In genomic region chr2:97913846-97914245, GRCh38 we compare ENCODE assay signal across 29 cellular contexts.
DNase-seq lines count a peak whose midpoint lies in the region; ATAC-seq and TF ChIP-seq lines count a peak whose summit lies in the region.
"Had no signal": no experiment of that assay in that cellular context is flagged by ENCODE, and none has a peak within 500 bp of the region (broad histone marks: within the 10 kb centered on the region; RNA-seq: fewer than 3 reads in every experiment).

No MANE protein-coding gene starts in this region.

- H3K9ac ChIP-seq in OCI-LY3 (ENCODE audit: low read length) (no peak overlapping the region), endodermal cell (ENCODE audit: extremely low read depth, low read length, poor library complexity, severe bottlenecking) (no peak overlapping the region)

- H3K9me3 ChIP-seq in DOHH2 (ENCODE audit: control insufficient read depth, insufficient read depth, low read length) (peaks cover 6% of the 10 kb centered on the region; the same call in 1 of the 2 replicates), OCI-LY3 (ENCODE audit: insufficient read depth, low read length) (no peaks in the 10 kb centered on the region), endodermal cell (ENCODE audit: control insufficient read depth, low read length) (no peaks in the 10 kb centered on the region)
- H3K9me3 ChIP-seq: SJSA1 had no signal

- H3K4me3 Mint-ChIP-seq in activated B cell treated with CpG ODN at 0.5 μM for 24 hours, result peak overlapping the region; percentile 12
- no peak overlapping the region for H3K4me3 Mint-ChIP-seq in stimulated activated naive B cell treated with anti-CD40 and anti-IgM and Interleukin-4, amounts not matched to agents 10 μg/mL and 1 μg/mL and 100 μg/mL, for 72 hours
- H3K4me3 Mint-ChIP-seq in endodermal cell, result no peak overlapping the region
- H3K4me3 Mint-ChIP-seq: CD4-positive, alpha-beta memory T cell had no signal

- DNase-seq in activated B cell treated with CpG ODN at 0.5 μM for 24 hours (no peak), foreskin melanocyte (no peak), endodermal cell (no peak)
- no peak for DNase-seq in stimulated activated naive B cell treated with anti-CD40 and anti-IgM and Interleukin-4, amounts not matched to agents 10 μg/mL and 1 μg/mL and 100 μg/mL, for 72 hours
- no peak for DNase-seq in activated effector memory CD4-positive, alpha-beta T cell treated with anti-CD3 and anti-CD28 coated beads, Interleukin-2, amount 50 U/mL, for 16 hours
- DNase-seq: AML-193; C1 segment of cervical spinal cord; CD4-positive, alpha-beta memory T cell; COR-L47; DMS53; EL; GDM1; Karpas-422; NCI-H1092 treated with DMSO at 0.1 percent for 48 hours; NCI-H1436; NCI-H187; NCI-H2081 treated with DMSO at 0.1 percent for 48 hours; NCI-H2171; NCI-H226; NCI-H510A; NCI-H748 treated with DMSO at 0.1 percent for 48 hours; NK-92 treated with Interleukin-12 subunit alpha and Interleukin-12 subunit beta, amount 100 ng/mL, for 24 hours; Right ventricle myocardium superior; RPMI8226; SW 1271 had no signal

- peaks cover 19% of the 10 kb centered on the region for H3K36me3 ChIP-seq in DOHH2 (ENCODE audit: control insufficient read depth, low read length)
- H3K36me3 ChIP-seq in OCI-LY3 (replicated peaks; ENCODE audit: low read depth, low read length), result peaks cover 30% of the 10 kb centered on the region
- peaks cover 23% of the 10 kb centered on the region for H3K36me3 ChIP-seq in endodermal cell (ENCODE audit: control insufficient read depth, insufficient read depth, low read length)
- H3K36me3 ChIP-seq: SJSA1 had no signal

- 100% methylated on average over 1 to 2 of the region's 2 CpGs for WGBS in endodermal cell (ENCODE audit: insufficient coverage in 1 of 2, insufficient read length in 1 of 2), 2 experiments

- H2AFZ ChIP-seq in OCI-LY3 (ENCODE audit: low read depth, low read length), result no peak overlapping the region

- TF ChIP-seq CTCF in DOHH2 (IDR thresholded peaks at IDR 0.05; ENCODE audit: low read depth, low read length, poor library complexity, severe bottlenecking) (no peak), OCI-LY3 (IDR thresholded peaks at IDR 0.05; ENCODE audit: low read depth, low read length) (no peak), activated B cell treated with CpG ODN at 0.5 μM for 24 hours (IDR thresholded peaks at IDR 0.05) (no peak), endodermal cell (conservative IDR thresholded peaks at IDR 0.05) (no peak)

- H3K4me1 Mint-ChIP-seq in activated B cell treated with CpG ODN at 0.5 μM for 24 hours, result peaks cover 94% of the 10 kb centered on the region
- peaks cover 46 to 84% of the 10 kb centered on the region in 2 donors for H3K4me1 Mint-ChIP-seq in stimulated activated naive B cell treated with anti-CD40 and anti-IgM and Interleukin-4, amounts not matched to agents 10 μg/mL and 1 μg/mL and 100 μg/mL, for 72 hours
- peaks cover 6% of the 10 kb centered on the region for H3K4me1 Mint-ChIP-seq in endodermal cell

- H3K9me3 Mint-ChIP-seq in activated B cell treated with CpG ODN at 0.5 μM for 24 hours (peaks cover 1% of the 10 kb centered on the region), endodermal cell (no peaks in the 10 kb centered on the region)
- H3K9me3 Mint-ChIP-seq in stimulated activated naive B cell treated with anti-CD40 and anti-IgM and Interleukin-4, amounts not matched to agents 10 μg/mL and 1 μg/mL and 100 μg/mL, for 72 hours, result peaks cover 4 to 5% of the 10 kb centered on the region in 2 donors

- no peaks in the 10 kb centered on the region for H3K27me3 ChIP-seq in DOHH2 (ENCODE audit: control insufficient read depth, low read length)
- no peaks in the 10 kb centered on the region for H3K27me3 ChIP-seq in OCI-LY3 (ENCODE audit: low read depth, low read length)
- H3K27me3 ChIP-seq in endodermal cell (ENCODE audit: control insufficient read depth, insufficient read depth, low read length, poor library complexity, severe bottlenecking), result no peaks in the 10 kb centered on the region
- H3K27me3 ChIP-seq: SJSA1 had no signal

- intact Hi-C loops in activated B cell treated with CpG ODN at 0.5 μM for 24 hours (cut with micrococcal nuclease), result no loop called here

- H3K36me3 Mint-ChIP-seq in activated B cell treated with CpG ODN at 0.5 μM for 24 hours (ENCODE audit: low read depth) (peaks cover 32% of the 10 kb centered on the region), endodermal cell (ENCODE audit: low read depth) (peaks cover 11% of the 10 kb centered on the region)
- peaks cover 32 to 60% of the 10 kb centered on the region in 2 donors for H3K36me3 Mint-ChIP-seq in stimulated activated naive B cell treated with anti-CD40 and anti-IgM and Interleukin-4, amounts not matched to agents 10 μg/mL and 1 μg/mL and 100 μg/mL, for 72 hours

- H3K27ac Mint-ChIP-seq in activated B cell treated with CpG ODN at 0.5 μM for 24 hours (peak overlapping the region; percentile 50), endodermal cell (no peak overlapping the region)
- H3K27ac Mint-ChIP-seq in stimulated activated naive B cell treated with anti-CD40 and anti-IgM and Interleukin-4, amounts not matched to agents 10 μg/mL and 1 μg/mL and 100 μg/mL, for 72 hours, result peak overlapping the region; percentile 74

- peak overlapping the region; percentile 36 for H3K27ac ChIP-seq in DOHH2 (ENCODE audit: low read depth, low read length)
- peak overlapping the region; percentile 96 for H3K27ac ChIP-seq in OCI-LY3 (ENCODE audit: low read length)
- H3K27ac ChIP-seq in endodermal cell (ENCODE audit: low read depth, low read length), result no peak overlapping the region
- H3K27ac ChIP-seq: A549, SJSA1 had no signal

- CTCF ChIA-PET in activated B cell treated with CpG ODN at 0.5 μM for 24 hours (lab: Charles Lee), result no interaction called here

- H3K9me2 ChIP-seq in DOHH2 (replicated peaks; ENCODE audit: control insufficient read depth, low read length), result no peaks in the 10 kb centered on the region

- H3K4me2 ChIP-seq in DOHH2 (ENCODE audit: low read length) (peak overlapping the region; percentile 67), OCI-LY3 (ENCODE audit: low read length) (peak overlapping the region; percentile 21)
- H3K4me2 ChIP-seq: A549 had no signal

- no peaks in the 10 kb centered on the region for H4K20me1 ChIP-seq in DOHH2 (ENCODE audit: control insufficient read depth, insufficient read depth, low read depth, low read length)
- peaks cover 16% of the 10 kb centered on the region; the same call in 1 of the 2 replicates for H4K20me1 ChIP-seq in OCI-LY3 (ENCODE audit: insufficient read depth, low read length)

- POLR2A ChIA-PET in activated B cell treated with CpG ODN at 0.5 μM for 24 hours (lab: Charles Lee), result interaction anchor here (0.6 to 1.2 kb wide), 2 partner anchors 81 to 101 kb away, joined by 4 to 9 read pairs; no protein-coding TSS in a partner anchor

- peak overlapping the region; percentile 49 for H3K4me3 ChIP-seq in DOHH2 (ENCODE audit: low read length)
- H3K4me3 ChIP-seq in OCI-LY3 (ENCODE audit: low read length), result no peak overlapping the region
- no peak overlapping the region for H3K4me3 ChIP-seq in endodermal cell (ENCODE audit: low read length)
- H3K4me3 ChIP-seq: A549, SJSA1 had no signal

- H3F3A ChIP-seq in DOHH2 (ENCODE audit: control insufficient read depth, insufficient read depth), result peaks cover 3% of the 10 kb centered on the region; the same call in 1 of the 2 replicates

- peaks cover 87% of the 10 kb centered on the region for H3K79me2 ChIP-seq in DOHH2 (ENCODE audit: control insufficient read depth, low read length)
- peaks cover 95% of the 10 kb centered on the region for H3K79me2 ChIP-seq in OCI-LY3 (ENCODE audit: low read length)

- H3K4me1 ChIP-seq in DOHH2 (ENCODE audit: control insufficient read depth, low read length) (peaks cover 91% of the 10 kb centered on the region), OCI-LY3 (ENCODE audit: low read length) (peaks cover 63% of the 10 kb centered on the region), endodermal cell (ENCODE audit: control insufficient read depth, insufficient read depth, low read length) (no peaks in the 10 kb centered on the region)

- no peaks in the 10 kb centered on the region for H3K27me3 Mint-ChIP-seq in activated B cell treated with CpG ODN at 0.5 μM for 24 hours
- H3K27me3 Mint-ChIP-seq in stimulated activated naive B cell treated with anti-CD40 and anti-IgM and Interleukin-4, amounts not matched to agents 10 μg/mL and 1 μg/mL and 100 μg/mL, for 72 hours, result no peaks in the 10 kb centered on the region
- no peaks in the 10 kb centered on the region for H3K27me3 Mint-ChIP-seq in endodermal cell (ENCODE audit: insufficient read depth)
- H3K27me3 Mint-ChIP-seq: CD4-positive, alpha-beta memory T cell had no signal

- no peak for ATAC-seq in activated B cell treated with CpG ODN at 0.5 μM for 24 hours (ENCODE audit: low read depth)
- ATAC-seq in stimulated activated naive B cell treated with anti-CD40 and anti-IgM and Interleukin-4, amounts not matched to agents 10 μg/mL and 1 μg/mL and 100 μg/mL, for 72 hours (replicated peaks), result no peak
- ATAC-seq: A549 had no signal
